6 cellular contexts compared by ENCODE assay signal in the genomic region with DNA sequence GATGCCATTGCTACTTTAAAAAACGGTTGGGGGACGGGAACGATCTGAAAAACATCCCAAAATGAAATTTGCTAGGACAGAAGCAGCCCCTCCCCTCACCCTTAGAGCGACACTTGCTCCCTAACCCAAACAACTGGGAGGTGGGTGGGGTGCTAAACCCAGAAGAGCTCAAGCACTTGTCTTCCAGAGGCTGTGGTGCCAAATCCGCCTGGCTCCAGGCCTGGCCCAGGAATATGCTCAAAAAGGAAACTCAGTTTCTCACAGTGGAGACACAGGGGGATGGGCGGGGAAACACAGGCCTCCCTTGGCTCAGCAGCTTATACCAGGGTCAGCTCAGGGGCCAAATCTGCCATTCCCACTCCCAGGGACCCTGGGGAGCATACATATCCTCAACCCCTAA. TPM values are rescaled to one million over a fixed set of nuclear protein-coding genes. Genes with fewer than 3 reads are reported as not detected.
DNase-seq lines count a peak whose midpoint lies in the region; ATAC-seq and TF ChIP-seq lines count a peak whose summit lies in the region.

No MANE protein-coding gene starts in this region.

- H3K36me3 Mint-ChIP-seq in IgD-negative memory B cell (peaks cover 7% of the 10 kb centered on the region), chondrocyte (ENCODE audit: low read depth) (peaks cover 2% of the 10 kb centered on the region)

- no peaks in the 10 kb centered on the region for H3K9me3 ChIP-seq in neutrophil

- H3K27ac ChIP-seq in neutrophil: peak overlapping the region; percentile 95

- H3K36me3 ChIP-seq in neutrophil: peaks cover 14% of the 10 kb centered on the region

- H3K4me3 Mint-ChIP-seq in IgD-negative memory B cell: peak overlapping the region; percentile 96 to 100 (median 97)
- peak overlapping the region; percentile 97 for H3K4me3 Mint-ChIP-seq in chondrocyte (ENCODE audit: unreplicated experiment)

- no peaks in the 10 kb centered on the region for H3K9me3 Mint-ChIP-seq in IgD-negative memory B cell
- no peaks in the 10 kb centered on the region for H3K9me3 Mint-ChIP-seq in chondrocyte (ENCODE audit: low read depth)

- TF ChIP-seq CTCF in chondrocyte (IDR thresholded peaks at IDR 0.05) (no peak), neutrophil (IDR thresholded peaks at IDR 0.05) (no peak)

- no peak for ATAC-seq in GM21360 (IDR thresholded peaks at IDR 0.05; ENCODE audit: unreplicated experiment)

- peaks cover 56 to 67% of the 10 kb centered on the region in 2 experiments for H3K4me1 ChIP-seq in neutrophil (ENCODE audit: control insufficient read depth in 1 of 2, insufficient read depth in 1 of 2, low read depth in 1 of 2, low read length in 1 of 2)

- peaks cover 47 to 51% (median 48%) of the 10 kb centered on the region in 3 donors for H3K4me1 Mint-ChIP-seq in IgD-negative memory B cell
- H3K4me1 Mint-ChIP-seq in chondrocyte (ENCODE audit: low read depth): peaks cover 54% of the 10 kb centered on the region

- no peaks in the 10 kb centered on the region for H3K27me3 ChIP-seq in neutrophil

- H3K27me3 Mint-ChIP-seq in IgD-negative memory B cell (no peaks in the 10 kb centered on the region), chondrocyte (ENCODE audit: low read depth) (no peaks in the 10 kb centered on the region)

- H3K27ac Mint-ChIP-seq in IgD-negative memory B cell (peak overlapping the region; percentile 99), chondrocyte (ENCODE audit: unreplicated experiment) (peak overlapping the region; percentile 99)

- peak overlapping the region; percentile 78 to 83 for H3K4me3 ChIP-seq in neutrophil (ENCODE audit: low read depth in 1 of 2, low read length in 1 of 2)

- DNase-seq in chondrocyte (ENCODE audit: low spot score): peak; percentile 47
- no peak for DNase-seq in globus pallidus (ENCODE audit: low spot score)
- DNase-seq in epidermal melanocyte (ENCODE audit: insufficient read length, low spot score): no peak

RNA-seq across cellular contexts. Expression of a gene that starts 0.7 kb away (rescaled TPM):
- polyA plus RNA-seq in IgD-negative memory B cell: 123 TPM
- total RNA-seq in chondrocyte: 47.1 to 60.2 TPM (median 57.1 TPM) in 3 replicates

RNA-seq across cellular contexts. Expression of a gene that starts 5.0 kb away (rescaled TPM):
- 42.5 TPM for polyA plus RNA-seq in IgD-negative memory B cell
- total RNA-seq in chondrocyte: 23.2 to 27.2 TPM (median 24.0 TPM) in 3 replicates

RNA-seq across cellular contexts. Expression of a gene that starts 14.0 kb away (rescaled TPM):
- 35.7 TPM for polyA plus RNA-seq in IgD-negative memory B cell
- 251 to 316 TPM (median 256 TPM) in 3 replicates for total RNA-seq in chondrocyte

RNA-seq across cellular contexts. Expression of a gene that starts 17.9 kb away (rescaled TPM):
- polyA plus RNA-seq in IgD-negative memory B cell: 102 TPM
- 23.2 to 34.0 TPM (median 26.8 TPM) in 3 replicates for total RNA-seq in chondrocyte

RNA-seq across cellular contexts. Expression of a gene that starts 20.0 kb away (rescaled TPM):
- 78.3 TPM for polyA plus RNA-seq in IgD-negative memory B cell
- 27.5 to 31.6 TPM (median 30.7 TPM) in 3 replicates for total RNA-seq in chondrocyte
